ENCODE assay signal across 2 cellular contexts in the genomic region with DNA sequence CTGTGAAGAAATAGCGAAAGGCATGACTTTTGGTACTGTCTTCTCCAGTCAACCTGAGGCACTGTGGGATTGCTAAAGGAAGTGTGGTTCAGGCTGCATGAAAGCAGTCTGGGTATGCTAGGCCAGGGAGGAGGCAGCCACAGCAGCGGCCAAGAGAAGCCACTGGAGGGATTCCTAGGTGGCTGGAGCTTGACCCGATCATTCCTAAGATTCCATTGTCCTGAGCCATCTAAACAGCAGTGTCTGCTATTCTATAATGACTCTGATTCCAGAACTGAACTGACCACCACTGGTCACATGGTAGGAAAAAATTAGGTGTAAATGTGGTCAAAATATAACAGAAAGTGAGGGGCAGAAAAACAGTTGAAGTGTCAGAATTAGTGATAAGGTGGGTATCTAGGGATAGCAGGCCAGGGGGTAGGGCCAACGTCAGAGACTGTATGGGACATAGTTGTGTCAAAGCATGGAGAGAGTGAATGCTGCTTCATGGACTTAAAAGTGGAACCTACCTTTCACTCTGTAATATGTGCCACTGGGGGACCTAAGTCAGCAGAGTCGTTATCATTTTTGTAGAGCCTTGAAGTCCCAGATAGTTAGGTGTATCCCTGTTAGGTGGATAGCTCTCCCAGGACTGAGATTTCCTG.
TF ChIP-seq lines count a peak whose summit lies in the region.

No MANE protein-coding gene starts in this region.

TF ChIP-seq in GM23338, 12 proteins besides CTCF, POLR2A, EP300 and RAD21 (continued from another document):
- TF ChIP-seq, protein P1, sequence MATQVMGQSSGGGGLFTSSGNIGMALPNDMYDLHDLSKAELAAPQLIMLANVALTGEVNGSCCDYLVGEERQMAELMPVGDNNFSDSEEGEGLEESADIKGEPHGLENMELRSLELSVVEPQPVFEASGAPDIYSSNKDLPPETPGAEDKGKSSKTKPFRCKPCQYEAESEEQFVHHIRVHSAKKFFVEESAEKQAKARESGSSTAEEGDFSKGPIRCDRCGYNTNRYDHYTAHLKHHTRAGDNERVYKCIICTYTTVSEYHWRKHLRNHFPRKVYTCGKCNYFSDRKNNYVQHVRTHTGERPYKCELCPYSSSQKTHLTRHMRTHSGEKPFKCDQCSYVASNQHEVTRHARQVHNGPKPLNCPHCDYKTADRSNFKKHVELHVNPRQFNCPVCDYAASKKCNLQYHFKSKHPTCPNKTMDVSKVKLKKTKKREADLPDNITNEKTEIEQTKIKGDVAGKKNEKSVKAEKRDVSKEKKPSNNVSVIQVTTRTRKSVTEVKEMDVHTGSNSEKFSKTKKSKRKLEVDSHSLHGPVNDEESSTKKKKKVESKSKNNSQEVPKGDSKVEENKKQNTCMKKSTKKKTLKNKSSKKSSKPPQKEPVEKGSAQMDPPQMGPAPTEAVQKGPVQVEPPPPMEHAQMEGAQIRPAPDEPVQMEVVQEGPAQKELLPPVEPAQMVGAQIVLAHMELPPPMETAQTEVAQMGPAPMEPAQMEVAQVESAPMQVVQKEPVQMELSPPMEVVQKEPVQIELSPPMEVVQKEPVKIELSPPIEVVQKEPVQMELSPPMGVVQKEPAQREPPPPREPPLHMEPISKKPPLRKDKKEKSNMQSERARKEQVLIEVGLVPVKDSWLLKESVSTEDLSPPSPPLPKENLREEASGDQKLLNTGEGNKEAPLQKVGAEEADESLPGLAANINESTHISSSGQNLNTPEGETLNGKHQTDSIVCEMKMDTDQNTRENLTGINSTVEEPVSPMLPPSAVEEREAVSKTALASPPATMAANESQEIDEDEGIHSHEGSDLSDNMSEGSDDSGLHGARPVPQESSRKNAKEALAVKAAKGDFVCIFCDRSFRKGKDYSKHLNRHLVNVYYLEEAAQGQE (IDR thresholded peaks at IDR 0.05; ENCODE audit: unreplicated experiment) = no peak
- TF ChIP-seq STAT1 (IDR thresholded peaks at IDR 0.05; ENCODE audit: unreplicated experiment) = no peak
- no peak for TF ChIP-seq ZNF331 (CRISPR knock-in tag; IDR thresholded peaks at IDR 0.05; ENCODE audit: low read depth)
- TF ChIP-seq, protein P2, sequence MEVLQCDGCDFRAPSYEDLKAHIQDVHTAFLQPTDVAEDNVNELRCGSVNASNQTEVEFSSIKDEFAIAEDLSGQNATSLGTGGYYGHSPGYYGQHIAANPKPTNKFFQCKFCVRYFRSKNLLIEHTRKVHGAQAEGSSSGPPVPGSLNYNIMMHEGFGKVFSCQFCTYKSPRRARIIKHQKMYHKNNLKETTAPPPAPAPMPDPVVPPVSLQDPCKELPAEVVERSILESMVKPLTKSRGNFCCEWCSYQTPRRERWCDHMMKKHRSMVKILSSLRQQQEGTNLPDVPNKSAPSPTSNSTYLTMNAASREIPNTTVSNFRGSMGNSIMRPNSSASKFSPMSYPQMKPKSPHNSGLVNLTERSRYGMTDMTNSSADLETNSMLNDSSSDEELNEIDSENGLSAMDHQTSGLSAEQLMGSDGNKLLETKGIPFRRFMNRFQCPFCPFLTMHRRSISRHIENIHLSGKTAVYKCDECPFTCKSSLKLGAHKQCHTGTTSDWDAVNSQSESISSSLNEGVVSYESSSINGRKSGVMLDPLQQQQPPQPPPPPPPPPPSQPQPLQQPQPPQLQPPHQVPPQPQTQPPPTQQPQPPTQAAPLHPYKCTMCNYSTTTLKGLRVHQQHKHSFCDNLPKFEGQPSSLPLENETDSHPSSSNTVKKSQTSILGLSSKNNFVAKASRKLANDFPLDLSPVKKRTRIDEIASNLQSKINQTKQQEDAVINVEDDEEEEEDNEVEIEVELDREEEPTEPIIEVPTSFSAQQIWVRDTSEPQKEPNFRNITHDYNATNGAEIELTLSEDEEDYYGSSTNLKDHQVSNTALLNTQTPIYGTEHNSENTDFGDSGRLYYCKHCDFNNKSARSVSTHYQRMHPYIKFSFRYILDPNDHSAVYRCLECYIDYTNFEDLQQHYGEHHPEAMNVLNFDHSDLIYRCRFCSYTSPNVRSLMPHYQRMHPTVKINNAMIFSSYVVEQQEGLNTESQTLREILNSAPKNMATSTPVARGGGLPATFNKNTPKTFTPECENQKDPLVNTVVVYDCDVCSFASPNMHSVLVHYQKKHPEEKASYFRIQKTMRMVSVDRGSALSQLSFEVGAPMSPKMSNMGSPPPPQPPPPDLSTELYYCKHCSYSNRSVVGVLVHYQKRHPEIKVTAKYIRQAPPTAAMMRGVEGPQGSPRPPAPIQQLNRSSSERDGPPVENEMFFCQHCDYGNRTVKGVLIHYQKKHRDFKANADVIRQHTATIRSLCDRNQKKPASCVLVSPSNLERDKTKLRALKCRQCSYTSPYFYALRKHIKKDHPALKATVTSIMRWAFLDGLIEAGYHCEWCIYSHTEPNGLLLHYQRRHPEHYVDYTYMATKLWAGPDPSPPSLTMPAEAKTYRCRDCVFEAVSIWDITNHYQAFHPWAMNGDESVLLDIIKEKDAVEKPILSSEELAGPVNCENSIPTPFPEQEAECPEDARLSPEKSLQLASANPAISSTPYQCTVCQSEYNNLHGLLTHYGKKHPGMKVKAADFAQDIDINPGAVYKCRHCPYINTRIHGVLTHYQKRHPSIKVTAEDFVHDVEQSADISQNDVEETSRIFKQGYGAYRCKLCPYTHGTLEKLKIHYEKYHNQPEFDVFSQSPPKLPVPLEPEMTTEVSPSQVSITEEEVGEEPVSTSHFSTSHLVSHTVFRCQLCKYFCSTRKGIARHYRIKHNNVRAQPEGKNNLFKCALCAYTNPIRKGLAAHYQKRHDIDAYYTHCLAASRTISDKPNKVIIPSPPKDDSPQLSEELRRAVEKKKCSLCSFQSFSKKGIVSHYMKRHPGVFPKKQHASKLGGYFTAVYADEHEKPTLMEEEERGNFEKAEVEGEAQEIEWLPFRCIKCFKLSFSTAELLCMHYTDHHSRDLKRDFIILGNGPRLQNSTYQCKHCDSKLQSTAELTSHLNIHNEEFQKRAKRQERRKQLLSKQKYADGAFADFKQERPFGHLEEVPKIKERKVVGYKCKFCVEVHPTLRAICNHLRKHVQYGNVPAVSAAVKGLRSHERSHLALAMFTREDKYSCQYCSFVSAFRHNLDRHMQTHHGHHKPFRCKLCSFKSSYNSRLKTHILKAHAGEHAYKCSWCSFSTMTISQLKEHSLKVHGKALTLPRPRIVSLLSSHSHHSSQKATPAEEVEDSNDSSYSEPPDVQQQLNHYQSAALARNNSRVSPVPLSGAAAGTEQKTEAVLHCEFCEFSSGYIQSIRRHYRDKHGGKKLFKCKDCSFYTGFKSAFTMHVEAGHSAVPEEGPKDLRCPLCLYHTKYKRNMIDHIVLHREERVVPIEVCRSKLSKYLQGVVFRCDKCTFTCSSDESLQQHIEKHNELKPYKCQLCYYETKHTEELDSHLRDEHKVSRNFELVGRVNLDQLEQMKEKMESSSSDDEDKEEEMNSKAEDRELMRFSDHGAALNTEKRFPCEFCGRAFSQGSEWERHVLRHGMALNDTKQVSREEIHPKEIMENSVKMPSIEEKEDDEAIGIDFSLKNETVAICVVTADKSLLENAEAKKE (CRISPR knock-in tag; IDR thresholded peaks at IDR 0.05) = no peak
- TF ChIP-seq EZH2 (IDR thresholded peaks at IDR 0.05; ENCODE audit: low read depth, unreplicated experiment) = no peak
TF ChIP-seq in GM23338: peak in this region for 0.

TF ChIP-seq in SK-N-SH, 30 proteins besides CTCF, POLR2A, EP300 and RAD21 (continued from another document):
- TF ChIP-seq JUND (IDR thresholded peaks at IDR 0.05) (0 out of 2 replicates have a peak, but pooled peaks have one; percentile 7), FOSL2 (IDR thresholded peaks at IDR 0.05; ENCODE audit: borderline replicate concordance, low read depth) (peak; percentile 28; the same call in 1 of the 2 replicates), NFIC (IDR thresholded peaks at IDR 0.05; ENCODE audit: borderline replicate concordance) (no peak), TEAD4 (IDR thresholded peaks at IDR 0.05; ENCODE audit: borderline replicate concordance, insufficient read depth) (peak; percentile 32; the same call in 1 of the 2 replicates), RFX5 (IDR thresholded peaks at IDR 0.05; ENCODE audit: low read length) (no peak)
- TF ChIP-seq, protein P3, sequence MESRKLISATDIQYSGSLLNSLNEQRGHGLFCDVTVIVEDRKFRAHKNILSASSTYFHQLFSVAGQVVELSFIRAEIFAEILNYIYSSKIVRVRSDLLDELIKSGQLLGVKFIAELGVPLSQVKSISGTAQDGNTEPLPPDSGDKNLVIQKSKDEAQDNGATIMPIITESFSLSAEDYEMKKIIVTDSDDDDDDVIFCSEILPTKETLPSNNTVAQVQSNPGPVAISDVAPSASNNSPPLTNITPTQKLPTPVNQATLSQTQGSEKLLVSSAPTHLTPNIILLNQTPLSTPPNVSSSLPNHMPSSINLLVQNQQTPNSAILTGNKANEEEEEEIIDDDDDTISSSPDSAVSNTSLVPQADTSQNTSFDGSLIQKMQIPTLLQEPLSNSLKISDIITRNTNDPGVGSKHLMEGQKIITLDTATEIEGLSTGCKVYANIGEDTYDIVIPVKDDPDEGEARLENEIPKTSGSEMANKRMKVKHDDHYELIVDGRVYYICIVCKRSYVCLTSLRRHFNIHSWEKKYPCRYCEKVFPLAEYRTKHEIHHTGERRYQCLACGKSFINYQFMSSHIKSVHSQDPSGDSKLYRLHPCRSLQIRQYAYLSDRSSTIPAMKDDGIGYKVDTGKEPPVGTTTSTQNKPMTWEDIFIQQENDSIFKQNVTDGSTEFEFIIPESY (IDR thresholded peaks at IDR 0.05; ENCODE audit: borderline replicate concordance, low read depth) = no peak
